In the genomic region with DNA sequence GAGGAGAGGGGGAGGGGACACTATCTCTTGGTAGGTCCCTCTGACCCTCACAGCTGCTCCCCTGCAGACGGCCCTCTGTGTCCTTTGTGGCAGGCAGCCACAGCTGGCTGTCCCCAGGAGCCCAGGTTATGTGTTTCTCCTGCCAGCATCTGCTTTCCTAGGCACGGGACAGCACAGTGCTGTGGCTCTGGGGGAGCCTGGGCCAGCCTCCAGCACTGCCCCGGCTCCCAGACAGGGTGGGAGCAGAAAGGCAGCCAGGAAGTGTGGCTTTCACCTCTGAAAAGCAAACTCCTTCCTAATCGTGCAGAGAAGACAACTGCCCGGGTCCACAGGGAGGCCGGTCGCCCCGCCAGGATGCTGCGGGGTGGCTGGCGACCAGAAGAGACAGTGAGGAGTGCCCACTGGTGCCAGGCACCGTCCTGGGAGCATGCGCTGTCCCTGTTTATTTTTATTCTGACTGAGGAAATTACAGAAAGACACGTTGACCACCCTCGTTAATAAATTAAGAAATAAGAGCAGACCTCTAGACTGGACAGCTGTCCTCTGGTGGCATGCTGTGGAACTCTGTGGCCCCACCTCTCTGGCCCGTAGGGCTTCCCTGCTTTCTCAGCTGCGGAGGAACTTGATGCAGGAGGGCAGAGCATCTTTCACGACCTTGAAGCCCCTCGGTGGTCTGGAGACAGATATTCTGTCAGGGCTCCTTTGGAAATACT, we compare ENCODE assay signal across 13 cellular contexts.
DNase-seq lines count a peak whose midpoint lies in the region; ATAC-seq and TF ChIP-seq lines count a peak whose summit lies in the region.
"Had no signal": no experiment of that assay in that cellular context is flagged by ENCODE, and none has a peak within 500 bp of the region (broad histone marks: within the 10 kb centered on the region; RNA-seq: fewer than 3 reads in every experiment).

No MANE protein-coding gene starts in this region.

- peaks cover 0 to 4% of the 10 kb centered on the region in 2 donors for H3K36me3 ChIP-seq in aorta (ENCODE audit: control insufficient read depth in 1 of 2, insufficient read depth in 2 of 2, low read length in 1 of 2)

- no peaks in the 10 kb centered on the region for H3K9me3 ChIP-seq in aorta (ENCODE audit: control insufficient read depth, low read length)

- peaks cover 5 to 6% of the 10 kb centered on the region in 2 donors for H3K4me1 ChIP-seq in aorta (ENCODE audit: control insufficient read depth in 1 of 2, insufficient read depth in 2 of 2, low read length in 2 of 2)

- H3K27ac Mint-ChIP-seq in activated CD8-positive, alpha-beta memory T cell treated with anti-CD3 and anti-CD28 coated beads, Interleukin-2, amount 10 ng/mL, durations not matched to agents 7 days and 5 days: no peak overlapping the region
- peak overlapping the region; percentile 87 for H3K27ac Mint-ChIP-seq in progenitor cell of endocrine pancreas

- H3K27me3 ChIP-seq in aorta (ENCODE audit: control insufficient read depth in 1 of 2, insufficient read depth in 2 of 2, low read length in 1 of 2): no peaks in the 10 kb centered on the region

- peak; percentile 32 for DNase-seq in activated CD8-positive, alpha-beta memory T cell treated with anti-CD3 and anti-CD28 coated beads, Interleukin-2, amount 50 U/mL, for 48 hours
- DNase-seq in activated CD8-positive, alpha-beta memory T cell treated with anti-CD3 and anti-CD28 coated beads, Interleukin-2, amount 10 ng/mL, durations not matched to agents 7 days and 5 days: no peak
- DNase-seq in left lobe of liver (ENCODE audit: low spot score) (peak; percentile 45), progenitor cell of endocrine pancreas (ENCODE audit: low spot score, unreplicated experiment) (no peak), aorta (peak; percentile 49 to 66), NCI-H1694 (lab: John Stamatoyannopoulos, UW) (no peak)
- DNase-seq: activated CD4-positive, alpha-beta T cell treated with anti-CD3 and anti-CD28 coated beads, Interleukin-2, amount 50 U/mL, for 4 hours; DMS79 treated with DMSO at 0.1 percent for 48 hours; NCI-H1436 treated with DMSO at 0.1 percent for 48 hours; SW 1271 had no signal

- CTCF ChIA-PET in activated CD8-positive, alpha-beta memory T cell treated with anti-CD3 and anti-CD28 coated beads, Interleukin-2, amount 10 ng/mL, durations not matched to agents 7 days and 5 days (lab: Charles Lee): no interaction called here

- no peaks in the 10 kb centered on the region for H3K36me3 Mint-ChIP-seq in activated CD8-positive, alpha-beta memory T cell treated with anti-CD3 and anti-CD28 coated beads, Interleukin-2, amount 10 ng/mL, durations not matched to agents 7 days and 5 days
- H3K36me3 Mint-ChIP-seq in progenitor cell of endocrine pancreas (ENCODE audit: insufficient read depth): peaks cover 11% of the 10 kb centered on the region
- H3K36me3 Mint-ChIP-seq: activated naive CD4-positive, alpha-beta T cell treated with anti-CD3 and anti-CD28 coated beads, Interleukin-2, amount 50 U/mL, for 72 hours had no signal

- no peak for TF ChIP-seq CTCF in progenitor cell of endocrine pancreas (IDR thresholded peaks at IDR 0.05; ENCODE audit: unreplicated experiment)

- no peak for ATAC-seq in activated CD8-positive, alpha-beta memory T cell treated with anti-CD3 and anti-CD28 coated beads, Interleukin-2, amount 10 ng/mL, durations not matched to agents 7 days and 5 days
- ATAC-seq in left lobe of liver: peak; percentile 5
- peak; percentile 14 for ATAC-seq in aorta (ENCODE audit: low FRiP score)
- no peak for ATAC-seq in GM21825 (IDR thresholded peaks at IDR 0.05; ENCODE audit: unreplicated experiment)
- ATAC-seq in HG03095 (IDR thresholded peaks at IDR 0.05; ENCODE audit: unreplicated experiment): no peak
- ATAC-seq: activated naive CD4-positive, alpha-beta T cell treated with anti-CD3 and anti-CD28 coated beads, Interleukin-2, amount 50 U/mL, for 72 hours had no signal

- H3K4me1 Mint-ChIP-seq in activated CD8-positive, alpha-beta memory T cell treated with anti-CD3 and anti-CD28 coated beads, Interleukin-2, amount 10 ng/mL, durations not matched to agents 7 days and 5 days: no peaks in the 10 kb centered on the region
- peaks cover 32% of the 10 kb centered on the region for H3K4me1 Mint-ChIP-seq in progenitor cell of endocrine pancreas (ENCODE audit: low read depth)

- no peak overlapping the region for H3K4me3 Mint-ChIP-seq in activated CD8-positive, alpha-beta memory T cell treated with anti-CD3 and anti-CD28 coated beads, Interleukin-2, amount 10 ng/mL, durations not matched to agents 7 days and 5 days
- H3K4me3 Mint-ChIP-seq in progenitor cell of endocrine pancreas (ENCODE audit: low read depth): no peak overlapping the region

- H3K9me3 Mint-ChIP-seq in activated CD8-positive, alpha-beta memory T cell treated with anti-CD3 and anti-CD28 coated beads, Interleukin-2, amount 10 ng/mL, durations not matched to agents 7 days and 5 days (ENCODE audit: low read depth): no peaks in the 10 kb centered on the region
- no peaks in the 10 kb centered on the region for H3K9me3 Mint-ChIP-seq in progenitor cell of endocrine pancreas (ENCODE audit: low read depth)
- H3K9me3 Mint-ChIP-seq: activated naive CD4-positive, alpha-beta T cell treated with anti-CD3 and anti-CD28 coated beads, Interleukin-2, amount 50 U/mL, for 72 hours had no signal

- WGBS in aorta, 2 donors: 5% methylated on average over 18 of the region's 18 CpGs

- H3K4me3 ChIP-seq in aorta (ENCODE audit: low read length in 2 of 2): no peak overlapping the region

- no peaks in the 10 kb centered on the region for H3K27me3 Mint-ChIP-seq in activated CD8-positive, alpha-beta memory T cell treated with anti-CD3 and anti-CD28 coated beads, Interleukin-2, amount 10 ng/mL, durations not matched to agents 7 days and 5 days
- no peaks in the 10 kb centered on the region for H3K27me3 Mint-ChIP-seq in progenitor cell of endocrine pancreas

- intact Hi-C loops in aorta (cut with DNase I): no loop called here

- peak overlapping the region; percentile 89 to 94 for H3K27ac ChIP-seq in aorta (ENCODE audit: low read depth in 1 of 2, low read length in 2 of 2)

Comparison
In these comparisons a context has a peak if more than half of its experiments do, and no peak if none do; other contexts are left out.
1. DNase-seq: peak in activated CD8-positive, alpha-beta memory T cell treated with anti-CD3 and anti-CD28 coated beads, Interleukin-2, amount 50 U/mL, for 48 hours (single experiment), left lobe of liver (single experiment) and aorta (2 of 2); none in activated CD8-positive, alpha-beta memory T cell treated with anti-CD3 and anti-CD28 coated beads, Interleukin-2, amount 10 ng/mL, durations not matched to agents 7 days and 5 days (single experiment), progenitor cell of endocrine pancreas (single experiment) and NCI-H1694 (single experiment).
2. ATAC-seq: peak in left lobe of liver (single experiment) and aorta (single experiment); none in activated CD8-positive, alpha-beta memory T cell treated with anti-CD3 and anti-CD28 coated beads, Interleukin-2, amount 10 ng/mL, durations not matched to agents 7 days and 5 days (single experiment), GM21825 (single experiment) and HG03095 (single experiment).